Comparison of ENCODE assay signal across 1 cellular context in the genomic region with DNA sequence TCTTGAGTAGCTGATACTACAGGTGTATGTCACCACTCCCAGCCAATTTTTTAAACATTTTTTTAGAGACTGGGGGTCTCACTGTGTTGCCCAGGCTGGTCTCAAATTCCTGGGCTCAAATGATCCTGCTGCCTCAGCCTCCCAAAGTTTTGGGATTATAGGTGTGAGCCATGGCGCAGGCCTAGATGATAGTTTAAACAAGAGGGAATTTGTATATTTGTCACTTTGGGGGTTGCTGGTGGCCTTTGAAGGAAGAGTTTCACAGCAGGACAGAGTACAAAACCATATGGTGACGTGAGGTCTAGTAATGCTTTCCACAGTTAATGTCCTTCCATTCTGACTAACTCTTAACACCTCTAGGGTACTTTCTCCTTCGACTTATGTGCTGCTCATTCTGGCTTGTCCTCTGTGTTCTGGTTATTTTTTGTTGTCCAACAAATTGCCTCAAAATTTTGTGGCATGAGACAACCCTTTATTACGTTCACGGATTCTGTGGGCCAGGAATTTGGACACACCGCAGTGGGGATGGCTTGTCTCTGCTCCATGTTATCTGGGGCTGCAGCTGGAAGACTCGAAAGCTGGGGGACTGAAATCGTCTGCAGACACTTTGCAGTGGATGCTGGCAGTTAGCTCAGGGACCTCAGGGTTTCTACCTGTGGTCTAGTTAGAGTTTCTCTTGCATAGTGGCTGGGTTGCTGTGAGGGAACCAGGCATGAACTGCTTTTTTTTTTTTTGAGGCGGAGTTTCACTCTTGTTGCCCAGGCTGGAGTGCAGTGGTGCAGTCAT.
TF ChIP-seq lines count a peak whose summit lies in the region.

No MANE protein-coding gene starts in this region.

TF ChIP-seq in K562, 482 proteins besides CTCF, POLR2A, EP300 and RAD21 (continued from another document and continues in another):
- TF ChIP-seq, protein P1, sequence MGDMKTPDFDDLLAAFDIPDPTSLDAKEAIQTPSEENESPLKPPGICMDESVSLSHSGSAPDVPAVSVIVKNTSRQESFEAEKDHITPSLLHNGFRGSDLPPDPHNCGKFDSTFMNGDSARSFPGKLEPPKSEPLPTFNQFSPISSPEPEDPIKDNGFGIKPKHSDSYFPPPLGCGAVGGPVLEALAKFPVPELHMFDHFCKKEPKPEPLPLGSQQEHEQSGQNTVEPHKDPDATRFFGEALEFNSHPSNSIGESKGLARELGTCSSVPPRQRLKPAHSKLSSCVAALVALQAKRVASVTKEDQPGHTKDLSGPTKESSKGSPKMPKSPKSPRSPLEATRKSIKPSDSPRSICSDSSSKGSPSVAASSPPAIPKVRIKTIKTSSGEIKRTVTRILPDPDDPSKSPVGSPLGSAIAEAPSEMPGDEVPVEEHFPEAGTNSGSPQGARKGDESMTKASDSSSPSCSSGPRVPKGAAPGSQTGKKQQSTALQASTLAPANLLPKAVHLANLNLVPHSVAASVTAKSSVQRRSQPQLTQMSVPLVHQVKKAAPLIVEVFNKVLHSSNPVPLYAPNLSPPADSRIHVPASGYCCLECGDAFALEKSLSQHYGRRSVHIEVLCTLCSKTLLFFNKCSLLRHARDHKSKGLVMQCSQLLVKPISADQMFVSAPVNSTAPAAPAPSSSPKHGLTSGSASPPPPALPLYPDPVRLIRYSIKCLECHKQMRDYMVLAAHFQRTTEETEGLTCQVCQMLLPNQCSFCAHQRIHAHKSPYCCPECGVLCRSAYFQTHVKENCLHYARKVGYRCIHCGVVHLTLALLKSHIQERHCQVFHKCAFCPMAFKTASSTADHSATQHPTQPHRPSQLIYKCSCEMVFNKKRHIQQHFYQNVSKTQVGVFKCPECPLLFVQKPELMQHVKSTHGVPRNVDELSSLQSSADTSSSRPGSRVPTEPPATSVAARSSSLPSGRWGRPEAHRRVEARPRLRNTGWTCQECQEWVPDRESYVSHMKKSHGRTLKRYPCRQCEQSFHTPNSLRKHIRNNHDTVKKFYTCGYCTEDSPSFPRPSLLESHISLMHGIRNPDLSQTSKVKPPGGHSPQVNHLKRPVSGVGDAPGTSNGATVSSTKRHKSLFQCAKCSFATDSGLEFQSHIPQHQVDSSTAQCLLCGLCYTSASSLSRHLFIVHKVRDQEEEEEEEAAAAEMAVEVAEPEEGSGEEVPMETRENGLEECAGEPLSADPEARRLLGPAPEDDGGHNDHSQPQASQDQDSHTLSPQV (IDR thresholded peaks at IDR 0.05), result peak; percentile 89
- TF ChIP-seq CCAR2 (IDR thresholded peaks at IDR 0.05; ENCODE audit: low read depth, low read length) (no peak), ZHX1 (conservative IDR thresholded peaks at IDR 0.05; ENCODE audit: low read length) (no peak), ZFP30 (CRISPR knock-in tag; IDR thresholded peaks at IDR 0.05; ENCODE audit: borderline replicate concordance) (no peak), MITF (IDR thresholded peaks at IDR 0.05) (no peak), JUN (IDR thresholded peaks at IDR 0.05; ENCODE audit: borderline replicate concordance, low read depth, low read length) (no peak), JUN (CRISPR knock-in tag; IDR thresholded peaks at IDR 0.05; ENCODE audit: borderline replicate concordance) (no peak; the same call in 1 of the 2 replicates), RNF2 (IDR thresholded peaks at IDR 0.05) (0 out of 2 replicates have a peak, but pooled peaks have one; percentile 23), ZBTB49 (CRISPR knock-in tag; IDR thresholded peaks at IDR 0.05; ENCODE audit: borderline replicate concordance) (no peak), ZNF584 (CRISPR knock-in tag; IDR thresholded peaks at IDR 0.05; ENCODE audit: low read depth) (peak; percentile 62; the same call in 1 of the 2 replicates), TBL1XR1 (IDR thresholded peaks at IDR 0.05; ENCODE audit: low read length in 2 of 2) (0 out of 4 replicates have a peak, but pooled peaks of 1 of the 2 experiments have one; percentile 75), DPF2 (IDR thresholded peaks at IDR 0.05) (peak; percentile 81), NR2C2 (CRISPR knock-in tag; IDR thresholded peaks at IDR 0.05) (0 out of 2 replicates have a peak, but pooled peaks have one; percentile 45), NR2C2 (tag; IDR thresholded peaks at IDR 0.05) (no peak), FOXK1 (CRISPR knock-in tag; IDR thresholded peaks at IDR 0.05; ENCODE audit: borderline replicate concordance) (peak; percentile 75; the same call in 1 of the 2 replicates), ZNF766 (CRISPR knock-in tag; conservative IDR thresholded peaks at IDR 0.05) (peak; percentile 68), RCOR1 (IDR thresholded peaks at IDR 0.05; ENCODE audit: borderline replicate concordance in 1 of 2, low read depth in 2 of 2, low read length in 2 of 2) (0 out of 4 replicates have a peak, but pooled peaks of 1 of the 2 experiments have one; percentile 38), FOXM1 (IDR thresholded peaks at IDR 0.05; ENCODE audit: low read depth) (peak; percentile 17; the same call in 1 of the 2 replicates), FOXM1 (CRISPR knock-in tag; IDR thresholded peaks at IDR 0.05; ENCODE audit: low read depth) (no peak), HNRNPLL (IDR thresholded peaks at IDR 0.05; ENCODE audit: low read depth, low read length, poor library complexity, severe bottlenecking) (no peak), CXXC5 (CRISPR knock-in tag; IDR thresholded peaks at IDR 0.05) (peak; percentile 35), MAFF (IDR thresholded peaks at IDR 0.05; ENCODE audit: low read length) (no peak), CREB1 (IDR thresholded peaks at IDR 0.05) (no peak), CREB1 (CRISPR knock-in tag; IDR thresholded peaks at IDR 0.05) (no peak)
- TF ChIP-seq, protein P2, sequence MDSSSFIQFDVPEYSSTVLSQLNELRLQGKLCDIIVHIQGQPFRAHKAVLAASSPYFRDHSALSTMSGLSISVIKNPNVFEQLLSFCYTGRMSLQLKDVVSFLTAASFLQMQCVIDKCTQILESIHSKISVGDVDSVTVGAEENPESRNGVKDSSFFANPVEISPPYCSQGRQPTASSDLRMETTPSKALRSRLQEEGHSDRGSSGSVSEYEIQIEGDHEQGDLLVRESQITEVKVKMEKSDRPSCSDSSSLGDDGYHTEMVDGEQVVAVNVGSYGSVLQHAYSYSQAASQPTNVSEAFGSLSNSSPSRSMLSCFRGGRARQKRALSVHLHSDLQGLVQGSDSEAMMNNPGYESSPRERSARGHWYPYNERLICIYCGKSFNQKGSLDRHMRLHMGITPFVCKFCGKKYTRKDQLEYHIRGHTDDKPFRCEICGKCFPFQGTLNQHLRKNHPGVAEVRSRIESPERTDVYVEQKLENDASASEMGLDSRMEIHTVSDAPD (CRISPR knock-in tag; IDR thresholded peaks at IDR 0.05), result no peak
- TF ChIP-seq, protein P3, sequence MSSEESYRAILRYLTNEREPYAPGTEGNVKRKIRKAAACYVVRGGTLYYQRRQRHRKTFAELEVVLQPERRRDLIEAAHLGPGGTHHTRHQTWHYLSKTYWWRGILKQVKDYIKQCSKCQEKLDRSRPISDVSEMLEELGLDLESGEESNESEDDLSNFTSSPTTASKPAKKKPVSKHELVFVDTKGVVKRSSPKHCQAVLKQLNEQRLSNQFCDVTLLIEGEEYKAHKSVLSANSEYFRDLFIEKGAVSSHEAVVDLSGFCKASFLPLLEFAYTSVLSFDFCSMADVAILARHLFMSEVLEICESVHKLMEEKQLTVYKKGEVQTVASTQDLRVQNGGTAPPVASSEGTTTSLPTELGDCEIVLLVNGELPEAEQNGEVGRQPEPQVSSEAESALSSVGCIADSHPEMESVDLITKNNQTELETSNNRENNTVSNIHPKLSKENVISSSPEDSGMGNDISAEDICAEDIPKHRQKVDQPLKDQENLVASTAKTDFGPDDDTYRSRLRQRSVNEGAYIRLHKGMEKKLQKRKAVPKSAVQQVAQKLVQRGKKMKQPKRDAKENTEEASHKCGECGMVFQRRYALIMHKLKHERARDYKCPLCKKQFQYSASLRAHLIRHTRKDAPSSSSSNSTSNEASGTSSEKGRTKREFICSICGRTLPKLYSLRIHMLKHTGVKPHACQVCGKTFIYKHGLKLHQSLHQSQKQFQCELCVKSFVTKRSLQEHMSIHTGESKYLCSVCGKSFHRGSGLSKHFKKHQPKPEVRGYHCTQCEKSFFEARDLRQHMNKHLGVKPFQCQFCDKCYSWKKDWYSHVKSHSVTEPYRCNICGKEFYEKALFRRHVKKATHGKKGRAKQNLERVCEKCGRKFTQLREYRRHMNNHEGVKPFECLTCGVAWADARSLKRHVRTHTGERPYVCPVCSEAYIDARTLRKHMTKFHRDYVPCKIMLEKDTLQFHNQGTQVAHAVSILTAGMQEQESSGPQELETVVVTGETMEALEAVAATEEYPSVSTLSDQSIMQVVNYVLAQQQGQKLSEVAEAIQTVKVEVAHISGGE (CRISPR knock-in tag; IDR thresholded peaks at IDR 0.05), result no peak
- TF ChIP-seq, protein P4, sequence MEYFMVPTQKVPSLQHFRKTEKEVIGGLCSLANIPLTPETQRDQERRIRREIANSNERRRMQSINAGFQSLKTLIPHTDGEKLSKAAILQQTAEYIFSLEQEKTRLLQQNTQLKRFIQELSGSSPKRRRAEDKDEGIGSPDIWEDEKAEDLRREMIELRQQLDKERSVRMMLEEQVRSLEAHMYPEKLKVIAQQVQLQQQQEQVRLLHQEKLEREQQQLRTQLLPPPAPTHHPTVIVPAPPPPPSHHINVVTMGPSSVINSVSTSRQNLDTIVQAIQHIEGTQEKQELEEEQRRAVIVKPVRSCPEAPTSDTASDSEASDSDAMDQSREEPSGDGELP (CRISPR knock-in tag; IDR thresholded peaks at IDR 0.05; ENCODE audit: borderline replicate concordance), result peak; percentile 68
- TF ChIP-seq, protein P5, sequence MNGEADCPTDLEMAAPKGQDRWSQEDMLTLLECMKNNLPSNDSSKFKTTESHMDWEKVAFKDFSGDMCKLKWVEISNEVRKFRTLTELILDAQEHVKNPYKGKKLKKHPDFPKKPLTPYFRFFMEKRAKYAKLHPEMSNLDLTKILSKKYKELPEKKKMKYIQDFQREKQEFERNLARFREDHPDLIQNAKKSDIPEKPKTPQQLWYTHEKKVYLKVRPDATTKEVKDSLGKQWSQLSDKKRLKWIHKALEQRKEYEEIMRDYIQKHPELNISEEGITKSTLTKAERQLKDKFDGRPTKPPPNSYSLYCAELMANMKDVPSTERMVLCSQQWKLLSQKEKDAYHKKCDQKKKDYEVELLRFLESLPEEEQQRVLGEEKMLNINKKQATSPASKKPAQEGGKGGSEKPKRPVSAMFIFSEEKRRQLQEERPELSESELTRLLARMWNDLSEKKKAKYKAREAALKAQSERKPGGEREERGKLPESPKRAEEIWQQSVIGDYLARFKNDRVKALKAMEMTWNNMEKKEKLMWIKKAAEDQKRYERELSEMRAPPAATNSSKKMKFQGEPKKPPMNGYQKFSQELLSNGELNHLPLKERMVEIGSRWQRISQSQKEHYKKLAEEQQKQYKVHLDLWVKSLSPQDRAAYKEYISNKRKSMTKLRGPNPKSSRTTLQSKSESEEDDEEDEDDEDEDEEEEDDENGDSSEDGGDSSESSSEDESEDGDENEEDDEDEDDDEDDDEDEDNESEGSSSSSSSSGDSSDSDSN (IDR thresholded peaks at IDR 0.05; ENCODE audit: borderline replicate concordance in 1 of 2, low read depth in 2 of 2, low read length in 2 of 2), result peak in 1 of 2 experiments; percentile 65; a peak in 1 of 4 replicates
- TF ChIP-seq, protein P6, sequence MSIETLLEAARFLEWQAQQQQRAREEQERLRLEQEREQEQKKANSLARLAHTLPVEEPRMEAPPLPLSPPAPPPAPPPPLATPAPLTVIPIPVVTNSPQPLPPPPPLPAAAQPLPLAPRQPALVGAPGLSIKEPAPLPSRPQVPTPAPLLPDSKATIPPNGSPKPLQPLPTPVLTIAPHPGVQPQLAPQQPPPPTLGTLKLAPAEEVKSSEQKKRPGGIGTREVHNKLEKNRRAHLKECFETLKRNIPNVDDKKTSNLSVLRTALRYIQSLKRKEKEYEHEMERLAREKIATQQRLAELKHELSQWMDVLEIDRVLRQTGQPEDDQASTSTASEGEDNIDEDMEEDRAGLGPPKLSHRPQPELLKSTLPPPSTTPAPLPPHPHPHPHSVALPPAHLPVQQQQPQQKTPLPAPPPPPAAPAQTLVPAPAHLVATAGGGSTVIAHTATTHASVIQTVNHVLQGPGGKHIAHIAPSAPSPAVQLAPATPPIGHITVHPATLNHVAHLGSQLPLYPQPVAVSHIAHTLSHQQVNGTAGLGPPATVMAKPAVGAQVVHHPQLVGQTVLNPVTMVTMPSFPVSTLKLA (conservative IDR thresholded peaks at IDR 0.05), result no peak
